ENCODE assay signal across 24 cellular contexts in the genomic region with DNA sequence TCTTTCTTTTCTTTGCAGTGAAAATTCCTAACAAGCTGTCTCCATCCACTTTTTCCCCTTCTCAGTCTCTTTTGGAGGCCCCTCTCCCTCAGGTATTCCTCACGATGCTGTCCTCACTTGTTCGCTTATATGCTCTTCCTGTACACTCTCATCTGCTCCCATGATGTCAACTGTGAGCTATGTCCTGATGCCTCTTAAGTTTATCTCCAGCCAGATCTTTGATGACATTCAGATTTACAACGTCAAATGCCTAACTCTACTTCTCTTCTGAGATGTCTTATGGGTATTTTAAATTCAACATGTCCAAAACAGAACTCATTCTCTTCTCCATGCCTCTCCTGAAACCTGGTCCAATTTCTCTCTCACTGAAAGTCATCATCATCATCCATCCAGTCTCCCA.
"Had no signal": no experiment of that assay in that cellular context is flagged by ENCODE, and none has a peak within 500 bp of the region (broad histone marks: within the 10 kb centered on the region; RNA-seq: fewer than 3 reads in every experiment).

No MANE protein-coding gene starts in this region.

- DNase-seq: Karpas-422, KG1, MG63, NCI-H1092, NCI-H1105 treated with DMSO at 0.1 percent for 48 hours, NCI-H1417 treated with DMSO at 0.1 percent for 48 hours, NCI-H146, NCI-H1694 treated with DMSO at 0.1 percent for 48 hours, NCI-H1930, NCI-H2081, NCI-H2107, NCI-H226, NCI-H446, NCI-H510A, NCI-H524 treated with DMSO at 0.1 percent for 48 hours, NCI-H69, NCI-H774, PC-3, SHP77 had no signal

- H3K27ac ChIP-seq: HL-60, RWPE1 had no signal

- H3K4me3 ChIP-seq: MG63 had no signal

- FAIRE-seq: HTR-8/SVneo had no signal

- H3K27me3 ChIP-seq: MG63 had no signal

- ATAC-seq: Panc1, PC-3, SK-N-SH treated with all-trans-retinoic acid at 6 μM for 48 hours had no signal
